ENCODE assay signal across 1 cellular context in genomic region chr16:31050280-31051030, GRCh38.
TF ChIP-seq lines count a peak whose summit lies in the region.

No MANE protein-coding gene starts in this region.

TF ChIP-seq in K562, 482 proteins besides CTCF, POLR2A, EP300 and RAD21:
- TF ChIP-seq SAFB (IDR thresholded peaks at IDR 0.05; ENCODE audit: borderline replicate concordance, low read depth, low read length) (no peak), CBFB (CRISPR knock-in tag; IDR thresholded peaks at IDR 0.05) (no peak), RFX1 (IDR thresholded peaks at IDR 0.05) (peak; percentile 68), MAZ (CRISPR knock-in tag; conservative IDR thresholded peaks at IDR 0.05 in 1 of 2, IDR thresholded peaks at IDR 0.05 in 1 of 2) (no peak), L3MBTL2 (IDR thresholded peaks at IDR 0.05) (no peak)
- TF ChIP-seq, protein P1, sequence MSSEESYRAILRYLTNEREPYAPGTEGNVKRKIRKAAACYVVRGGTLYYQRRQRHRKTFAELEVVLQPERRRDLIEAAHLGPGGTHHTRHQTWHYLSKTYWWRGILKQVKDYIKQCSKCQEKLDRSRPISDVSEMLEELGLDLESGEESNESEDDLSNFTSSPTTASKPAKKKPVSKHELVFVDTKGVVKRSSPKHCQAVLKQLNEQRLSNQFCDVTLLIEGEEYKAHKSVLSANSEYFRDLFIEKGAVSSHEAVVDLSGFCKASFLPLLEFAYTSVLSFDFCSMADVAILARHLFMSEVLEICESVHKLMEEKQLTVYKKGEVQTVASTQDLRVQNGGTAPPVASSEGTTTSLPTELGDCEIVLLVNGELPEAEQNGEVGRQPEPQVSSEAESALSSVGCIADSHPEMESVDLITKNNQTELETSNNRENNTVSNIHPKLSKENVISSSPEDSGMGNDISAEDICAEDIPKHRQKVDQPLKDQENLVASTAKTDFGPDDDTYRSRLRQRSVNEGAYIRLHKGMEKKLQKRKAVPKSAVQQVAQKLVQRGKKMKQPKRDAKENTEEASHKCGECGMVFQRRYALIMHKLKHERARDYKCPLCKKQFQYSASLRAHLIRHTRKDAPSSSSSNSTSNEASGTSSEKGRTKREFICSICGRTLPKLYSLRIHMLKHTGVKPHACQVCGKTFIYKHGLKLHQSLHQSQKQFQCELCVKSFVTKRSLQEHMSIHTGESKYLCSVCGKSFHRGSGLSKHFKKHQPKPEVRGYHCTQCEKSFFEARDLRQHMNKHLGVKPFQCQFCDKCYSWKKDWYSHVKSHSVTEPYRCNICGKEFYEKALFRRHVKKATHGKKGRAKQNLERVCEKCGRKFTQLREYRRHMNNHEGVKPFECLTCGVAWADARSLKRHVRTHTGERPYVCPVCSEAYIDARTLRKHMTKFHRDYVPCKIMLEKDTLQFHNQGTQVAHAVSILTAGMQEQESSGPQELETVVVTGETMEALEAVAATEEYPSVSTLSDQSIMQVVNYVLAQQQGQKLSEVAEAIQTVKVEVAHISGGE (CRISPR knock-in tag; IDR thresholded peaks at IDR 0.05): no peak
